ENCODE assay signal across 11 cellular contexts in the genomic region with DNA sequence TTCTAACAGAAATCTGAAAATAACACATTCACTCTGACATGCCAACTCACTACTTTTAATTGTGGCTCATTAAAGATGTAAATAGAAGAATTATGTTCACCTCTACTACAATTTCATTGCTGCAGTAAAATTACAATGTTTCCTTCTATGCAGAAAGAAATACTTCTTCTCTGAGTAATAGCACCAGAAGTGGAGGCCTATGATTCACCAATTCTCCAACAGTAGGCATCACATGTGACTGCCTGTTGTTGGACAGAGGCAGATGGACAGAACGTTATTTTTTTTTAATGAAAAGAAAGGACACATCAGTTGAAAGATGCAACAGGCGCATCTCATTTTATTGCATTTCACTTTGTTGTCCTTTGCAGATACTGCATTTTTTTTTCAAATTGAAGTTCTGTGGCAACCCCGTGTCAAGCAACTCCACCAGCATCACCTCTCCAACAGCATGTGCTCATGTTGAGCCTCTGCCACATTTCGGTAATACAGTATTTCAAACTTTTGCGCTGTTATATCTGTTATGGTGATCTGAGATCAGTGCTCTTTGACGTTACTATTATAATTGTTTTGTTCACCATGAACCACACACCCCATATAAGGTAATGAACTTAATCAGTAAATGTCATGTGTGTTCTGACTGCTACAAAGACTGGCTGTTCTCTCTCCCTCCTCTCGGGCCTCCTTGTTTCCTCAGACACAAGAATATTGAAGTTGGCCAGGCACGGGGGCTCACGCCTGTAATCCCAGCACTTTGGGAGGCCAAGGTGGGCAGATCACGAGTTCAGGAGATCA.
DNase-seq lines count a peak whose midpoint lies in the region; ATAC-seq, FAIRE-seq and TF ChIP-seq lines count a peak whose summit lies in the region.
"Had no signal": no experiment of that assay in that cellular context is flagged by ENCODE, and none has a peak within 500 bp of the region (broad histone marks: within the 10 kb centered on the region; RNA-seq: fewer than 3 reads in every experiment).

No MANE protein-coding gene starts in this region.

- H3K36me3 ChIP-seq in breast epithelium (no peaks in the 10 kb centered on the region), adrenal gland (replicated peaks in 1 of 2) (no peaks in the 10 kb centered on the region), uterus (no peaks in the 10 kb centered on the region)

- POLR2A ChIA-PET in MCF 10A (lab: Yijun Ruan, JAX): interaction anchor here (0.6 to 1.5 kb wide), 2 partner anchors 28 to 73 kb away, joined by 3 read pairs; no protein-coding TSS in a partner anchor

- H3K36me3 Mint-ChIP-seq in MCF 10A (ENCODE audit: insufficient read depth, unreplicated experiment): peaks cover 6% of the 10 kb centered on the region

- DNase-seq in MCF 10A (ENCODE audit: unreplicated experiment) (peak; percentile 65), breast epithelium (ENCODE audit: low spot score in 2 of 2) (no peak), adrenal gland (peak in 4 of 7 donors; percentile 28 to 51 (median 49)), foreskin keratinocyte (peak; percentile 61 to 81), urothelium cell line (ENCODE audit: low spot score) (peak; percentile 70), NCI-H510A (lab: John Stamatoyannopoulos, UW) (no peak), NCI-H128 (lab: John Stamatoyannopoulos, UW; ENCODE audit: unreplicated experiment) (no peak), uterus (no peak)
- DNase-seq: NCI-H1436, OCI-M1 had no signal

- intact Hi-C loops in MCF 10A (cut with micrococcal nuclease) (loop anchor here (5.0 kb wide), 1 partner anchor 72 kb away; no protein-coding TSS in a partner anchor), breast epithelium (cut with DNase I; ENCODE audit: low total_unique reads) (no loop called here), adrenal gland (cut with DNase I) (no loop called here), uterus (cut with DNase I; ENCODE audit: low total_unique reads) (no loop called here)

- CTCF ChIA-PET in MCF 10A (lab: Yijun Ruan, JAX): interaction anchor here (0.6 kb wide), 2 partner anchors 294 to 307 kb away, joined by 3 read pairs; no protein-coding TSS in a partner anchor

- ATAC-seq in foreskin keratinocyte: peak; percentile 89

- H3K4me3 ChIP-seq in breast epithelium: no peak overlapping the region
- H3K4me3 ChIP-seq in adrenal gland: no peak overlapping the region
- no peak overlapping the region for H3K4me3 ChIP-seq in uterus

- peaks cover 11% of the 10 kb centered on the region for H3K4me1 Mint-ChIP-seq in MCF 10A (ENCODE audit: insufficient read depth, unreplicated experiment)

- no peak for TF ChIP-seq CTCF in MCF 10A (IDR thresholded peaks at IDR 0.05; ENCODE audit: unreplicated experiment)
- TF ChIP-seq CTCF in breast epithelium (IDR thresholded peaks at IDR 0.05): no peak
- no peak for TF ChIP-seq CTCF in adrenal gland (IDR thresholded peaks at IDR 0.05)
- TF ChIP-seq CTCF in foreskin keratinocyte (conservative IDR thresholded peaks at IDR 0.05): no peak
- no peak for TF ChIP-seq CTCF in uterus (IDR thresholded peaks at IDR 0.05)

- no peak for FAIRE-seq in urothelium cell line (lab: Jason Lieb, UNC)

- H3K4me1 ChIP-seq in breast epithelium: no peaks in the 10 kb centered on the region
- H3K4me1 ChIP-seq in adrenal gland (replicated peaks in 1 of 2): peaks cover 5 to 9% of the 10 kb centered on the region in 2 donors
- H3K4me1 ChIP-seq in foreskin keratinocyte: peaks cover 33% of the 10 kb centered on the region
- no peaks in the 10 kb centered on the region for H3K4me1 ChIP-seq in uterus

- no peaks in the 10 kb centered on the region for H3K27me3 Mint-ChIP-seq in MCF 10A (ENCODE audit: insufficient read depth, unreplicated experiment)
- H3K27me3 Mint-ChIP-seq: activated naive CD4-positive, alpha-beta T cell treated with anti-CD3 and anti-CD28 coated beads, Interleukin-2, amount 50 U/mL, for 24 hours had no signal

- TF ChIP-seq POLR2A in breast epithelium (IDR thresholded peaks at IDR 0.05): no peak
- no peak for TF ChIP-seq POLR2A in adrenal gland (IDR thresholded peaks at IDR 0.05)
- TF ChIP-seq POLR2A in uterus (IDR thresholded peaks at IDR 0.05): no peak

- no peak overlapping the region for H3K27ac Mint-ChIP-seq in MCF 10A (ENCODE audit: low read depth, unreplicated experiment)

- no peak overlapping the region for H3K4me3 Mint-ChIP-seq in MCF 10A (ENCODE audit: unreplicated experiment)
- H3K4me3 Mint-ChIP-seq: activated naive CD4-positive, alpha-beta T cell treated with anti-CD3 and anti-CD28 coated beads, Interleukin-2, amount 50 U/mL, for 24 hours had no signal

- no peaks in the 10 kb centered on the region for H3K9me3 Mint-ChIP-seq in MCF 10A (ENCODE audit: unreplicated experiment)
- H3K9me3 Mint-ChIP-seq: activated naive CD4-positive, alpha-beta T cell treated with anti-CD3 and anti-CD28 coated beads, Interleukin-2, amount 50 U/mL, for 24 hours had no signal

- WGBS in adrenal gland, 4 donors: 85 to 90% (median 87%) methylated on average over 10 of the region's 10 CpGs

- H3K27me3 ChIP-seq in breast epithelium (no peaks in the 10 kb centered on the region), adrenal gland (no peaks in the 10 kb centered on the region), foreskin keratinocyte (no peaks in the 10 kb centered on the region), uterus (no peaks in the 10 kb centered on the region)

- no TSS peak for BruUV-seq in MCF 10A (replicated peaks; lab: Mats Ljungman, UMichigan)

- H3K9me3 ChIP-seq in breast epithelium (peaks cover 0 to 6% of the 10 kb centered on the region in 2 donors), adrenal gland (replicated peaks in 1 of 3) (no peaks in the 10 kb centered on the region), uterus (no peaks in the 10 kb centered on the region)

- H3K27ac ChIP-seq in breast epithelium (no peak overlapping the region), adrenal gland (peak overlapping the region in 1 of 5 donors; percentile 38), foreskin keratinocyte (no peak overlapping the region), uterus (peak overlapping the region in 1 of 2 donors; percentile 74)

Comparison
In these comparisons a context has a peak if more than half of its experiments do, and no peak if none do; other contexts are left out.
1. DNase-seq: peak in MCF 10A (single experiment), adrenal gland (4 of 7), foreskin keratinocyte (2 of 2) and urothelium cell line (single experiment); none in breast epithelium (0 of 2), NCI-H510A (single experiment), NCI-H128 (single experiment) and uterus (0 of 2).